ENCODE assay signal across 1 cellular context in the genomic region with DNA sequence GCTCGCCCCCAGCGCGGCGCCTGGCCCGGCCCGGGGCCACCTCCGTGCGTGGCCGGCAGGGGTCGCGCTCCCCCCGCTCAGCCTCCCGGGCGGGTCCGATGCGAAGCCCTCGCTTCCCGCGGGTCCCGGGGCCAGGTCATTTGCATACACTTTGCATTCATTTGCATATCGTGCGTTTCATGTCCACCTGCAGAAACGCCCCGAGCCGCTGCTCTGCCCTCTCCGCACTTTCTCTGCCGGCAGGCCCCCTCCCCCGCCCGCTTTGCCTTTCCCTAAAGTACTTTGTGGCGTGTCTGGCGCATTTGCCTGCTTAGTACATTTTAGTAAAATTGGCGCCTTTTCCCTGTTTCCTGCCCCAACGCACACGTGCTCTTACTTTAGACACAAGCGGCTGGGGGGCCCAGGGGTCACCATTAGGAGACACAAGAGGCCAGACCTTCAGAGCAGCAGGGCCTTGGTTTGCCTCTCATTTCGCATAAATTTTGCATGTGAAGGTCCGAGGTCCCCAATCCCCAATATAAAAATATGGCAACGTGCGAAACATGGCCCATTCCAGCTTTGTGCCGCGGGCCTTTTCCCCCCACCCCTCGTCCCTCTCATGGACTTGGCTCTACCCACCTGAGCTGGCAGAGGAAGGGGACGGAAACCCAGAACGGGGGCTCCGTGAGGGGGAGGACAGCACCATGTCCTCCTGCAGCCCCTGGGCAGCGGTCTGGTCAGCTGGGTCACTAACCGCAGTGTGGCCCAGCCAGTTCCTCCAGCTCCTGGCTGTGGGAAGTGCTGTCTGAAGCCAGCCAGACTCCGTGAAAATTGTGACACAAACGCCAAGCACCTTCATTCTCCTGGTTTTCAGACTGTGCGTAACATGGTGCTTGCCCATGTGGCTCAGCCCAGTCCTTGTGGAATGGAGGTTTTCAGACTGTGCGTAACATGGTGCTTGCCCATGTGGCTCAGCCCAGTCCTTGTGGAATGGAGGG.
TF ChIP-seq lines count a peak whose summit lies in the region.

No MANE protein-coding gene starts in this region.

TF ChIP-seq in HepG2, 621 proteins besides CTCF, POLR2A, EP300 and RAD21 (continued from another document and continues in another):
- TF ChIP-seq ZNF142 (CRISPR knock-in tag; IDR thresholded peaks at IDR 0.05) (no peak), PATZ1 (CRISPR knock-in tag; IDR thresholded peaks at IDR 0.05) (peak; percentile 29; the same call in 1 of the 2 replicates), ZNF7 (CRISPR knock-in tag; IDR thresholded peaks at IDR 0.05) (no peak), HNRNPL (IDR thresholded peaks at IDR 0.05; ENCODE audit: low read depth, low read length) (no peak), ZFP41 (CRISPR knock-in tag; IDR thresholded peaks at IDR 0.05; ENCODE audit: borderline replicate concordance) (no peak), SOX5 (CRISPR knock-in tag; IDR thresholded peaks at IDR 0.05; ENCODE audit: borderline replicate concordance) (no peak), RELA (CRISPR knock-in tag; IDR thresholded peaks at IDR 0.05) (no peak), ZNF619 (CRISPR knock-in tag; IDR thresholded peaks at IDR 0.05) (no peak), ZFP37 (CRISPR knock-in tag; IDR thresholded peaks at IDR 0.05; ENCODE audit: borderline replicate concordance) (no peak), ZNF24 (IDR thresholded peaks at IDR 0.05) (no peak), YY1 (IDR thresholded peaks at IDR 0.05; ENCODE audit: insufficient read depth, insufficient replicate concordance, low read depth, low read length) (peak; percentile 41), IRX3 (CRISPR knock-in tag; IDR thresholded peaks at IDR 0.05; ENCODE audit: borderline replicate concordance, low read depth) (no peak), TCF7 (IDR thresholded peaks at IDR 0.05; ENCODE audit: low read depth) (no peak), ZNF34 (CRISPR knock-in tag; IDR thresholded peaks at IDR 0.05; ENCODE audit: borderline replicate concordance) (no peak), ZNF572 (CRISPR knock-in tag; IDR thresholded peaks at IDR 0.05) (no peak), ZNF549 (CRISPR knock-in tag; IDR thresholded peaks at IDR 0.05) (no peak), ZNF740 (CRISPR knock-in tag; IDR thresholded peaks at IDR 0.05) (peak; percentile 15; the same call in 1 of the 2 replicates), ZFP90 (CRISPR knock-in tag; IDR thresholded peaks at IDR 0.05; ENCODE audit: borderline replicate concordance) (no peak), STAG1 (CRISPR knock-in tag; IDR thresholded peaks at IDR 0.05) (peak; percentile 81), HIC2 (CRISPR knock-in tag; IDR thresholded peaks at IDR 0.05; ENCODE audit: low read depth) (no peak), HMG20B (CRISPR knock-in tag; conservative IDR thresholded peaks at IDR 0.05) (no peak), ZMYM3 (CRISPR knock-in tag; IDR thresholded peaks at IDR 0.05) (no peak), ZNF879 (CRISPR knock-in tag; IDR thresholded peaks at IDR 0.05) (no peak), XBP1 (CRISPR knock-in tag; IDR thresholded peaks at IDR 0.05) (no peak), PHF5A (CRISPR knock-in tag; IDR thresholded peaks at IDR 0.05; ENCODE audit: low read depth, unreplicated experiment) (no peak), ZNF33B (CRISPR knock-in tag; IDR thresholded peaks at IDR 0.05) (no peak), IKZF4 (CRISPR knock-in tag; IDR thresholded peaks at IDR 0.05; ENCODE audit: borderline replicate concordance, low read depth, not compliant biosample characterization) (no peak), NR2F2 (IDR thresholded peaks at IDR 0.05; ENCODE audit: borderline replicate concordance, low read depth) (no peak), ZNF543 (CRISPR knock-in tag; IDR thresholded peaks at IDR 0.05) (no peak), IRF2 (CRISPR knock-in tag; IDR thresholded peaks at IDR 0.05) (no peak), ZBTB34 (CRISPR knock-in tag; IDR thresholded peaks at IDR 0.05) (no peak), PHF21A (CRISPR knock-in tag; IDR thresholded peaks at IDR 0.05) (no peak), YEATS4 (CRISPR knock-in tag; IDR thresholded peaks at IDR 0.05; ENCODE audit: borderline replicate concordance) (no peak), CREM (IDR thresholded peaks at IDR 0.05) (no peak), CREM (CRISPR knock-in tag; IDR thresholded peaks at IDR 0.05) (no peak), AGO1 (IDR thresholded peaks at IDR 0.05; ENCODE audit: low read depth, low read length, poor library complexity, severe bottlenecking) (no peak), SOX6 (IDR thresholded peaks at IDR 0.05) (no peak), SOX6 (CRISPR knock-in tag; IDR thresholded peaks at IDR 0.05) (no peak)
- TF ChIP-seq, protein P1, sequence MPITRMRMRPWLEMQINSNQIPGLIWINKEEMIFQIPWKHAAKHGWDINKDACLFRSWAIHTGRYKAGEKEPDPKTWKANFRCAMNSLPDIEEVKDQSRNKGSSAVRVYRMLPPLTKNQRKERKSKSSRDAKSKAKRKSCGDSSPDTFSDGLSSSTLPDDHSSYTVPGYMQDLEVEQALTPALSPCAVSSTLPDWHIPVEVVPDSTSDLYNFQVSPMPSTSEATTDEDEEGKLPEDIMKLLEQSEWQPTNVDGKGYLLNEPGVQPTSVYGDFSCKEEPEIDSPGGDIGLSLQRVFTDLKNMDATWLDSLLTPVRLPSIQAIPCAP (CRISPR knock-in tag; IDR thresholded peaks at IDR 0.05; ENCODE audit: low read depth): no peak
- TF ChIP-seq, protein P2, sequence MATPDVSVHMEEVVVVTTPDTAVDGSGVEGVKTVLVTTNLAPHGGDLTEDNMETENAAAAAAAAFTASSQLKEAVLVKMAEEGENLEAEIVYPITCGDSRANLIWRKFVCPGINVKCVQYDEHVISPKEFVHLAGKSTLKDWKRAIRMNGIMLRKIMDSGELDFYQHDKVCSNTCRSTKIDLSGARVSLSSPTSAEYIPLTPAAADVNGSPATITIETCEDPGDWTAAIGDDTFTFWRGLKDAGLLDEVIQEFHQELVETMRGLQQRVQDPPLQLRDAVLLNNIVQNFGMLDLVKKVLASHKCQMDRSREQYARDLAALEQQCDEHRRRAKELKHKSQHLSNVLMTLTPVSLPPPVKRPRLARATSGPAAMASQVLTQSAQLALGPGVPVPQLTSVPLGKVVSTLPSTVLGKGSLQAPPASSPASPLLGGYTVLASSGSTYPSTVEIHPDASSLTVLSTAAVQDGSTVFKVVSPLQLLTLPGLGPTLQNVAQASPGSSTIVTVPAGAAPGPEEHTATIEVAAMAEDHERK (CRISPR knock-in tag; IDR thresholded peaks at IDR 0.05; ENCODE audit: low read depth): no peak
- TF ChIP-seq, protein P3, sequence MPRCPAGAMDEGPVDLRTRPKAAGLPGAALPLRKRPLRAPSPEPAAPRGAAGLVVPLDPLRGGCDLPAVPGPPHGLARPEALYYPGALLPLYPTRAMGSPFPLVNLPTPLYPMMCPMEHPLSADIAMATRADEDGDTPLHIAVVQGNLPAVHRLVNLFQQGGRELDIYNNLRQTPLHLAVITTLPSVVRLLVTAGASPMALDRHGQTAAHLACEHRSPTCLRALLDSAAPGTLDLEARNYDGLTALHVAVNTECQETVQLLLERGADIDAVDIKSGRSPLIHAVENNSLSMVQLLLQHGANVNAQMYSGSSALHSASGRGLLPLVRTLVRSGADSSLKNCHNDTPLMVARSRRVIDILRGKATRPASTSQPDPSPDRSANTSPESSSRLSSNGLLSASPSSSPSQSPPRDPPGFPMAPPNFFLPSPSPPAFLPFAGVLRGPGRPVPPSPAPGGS (CRISPR knock-in tag; IDR thresholded peaks at IDR 0.05): 0 out of 2 replicates have a peak, but pooled peaks have one; percentile 21
